ENCODE assay signal across 10 cellular contexts in the genomic region with DNA sequence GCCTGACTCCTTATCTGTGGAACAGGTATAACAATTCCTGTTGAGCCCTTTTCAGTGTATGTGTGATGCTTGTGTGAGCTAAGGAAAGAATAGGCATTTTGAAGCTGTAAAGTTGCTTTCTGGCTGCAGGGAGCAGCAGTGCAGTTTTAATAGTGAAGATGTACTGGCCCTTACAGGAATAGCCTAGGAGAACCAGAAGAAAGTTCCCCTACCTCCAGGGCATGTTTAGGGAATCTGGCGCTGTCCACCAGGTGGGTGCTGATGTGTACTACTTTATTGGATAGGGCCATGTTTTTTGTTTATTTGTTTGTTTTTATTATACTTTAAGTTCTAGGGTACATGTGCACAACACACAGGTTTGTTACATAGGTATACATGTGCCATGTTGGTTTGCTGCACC. TPM values are rescaled to one million over a fixed set of nuclear protein-coding genes. Genes with fewer than 3 reads are reported as not detected.
A peak's percentile ranks its signal among the peaks of the same experiment; 100 is the strongest.
DNase-seq lines count a peak whose midpoint lies in the region; TF ChIP-seq lines count a peak whose summit lies in the region.
"Had no signal": no experiment of that assay in that cellular context is flagged by ENCODE, and none has a peak within 500 bp of the region (broad histone marks: within the 10 kb centered on the region; RNA-seq: fewer than 3 reads in every experiment).

No MANE protein-coding gene starts in this region.

- H3K27ac ChIP-seq in dorsolateral prefrontal cortex (peak overlapping the region in 8 of 59 donors; percentile 1 to 52 (median 34)), esophagus muscularis mucosa (replicated peaks in 1 of 4) (no peak overlapping the region)

- H3K36me3 ChIP-seq in adipocyte (ENCODE audit: control insufficient read depth, insufficient read depth, low read length, severe bottlenecking): no peaks in the 10 kb centered on the region
- H3K36me3 ChIP-seq in esophagus muscularis mucosa: no peaks in the 10 kb centered on the region

- intact Hi-C loops in dorsolateral prefrontal cortex (cut with DNase I) (no loop called here), esophagus muscularis mucosa (cut with DNase I) (no loop called here)

- TF ChIP-seq POLR2A in esophagus muscularis mucosa (IDR thresholded peaks at IDR 0.05; ENCODE audit: low read depth): no peak

- H3K9ac ChIP-seq in adipocyte (ENCODE audit: low read length): no peak overlapping the region

- H3K4me1 ChIP-seq in adipocyte (ENCODE audit: control insufficient read depth, insufficient read depth, low read length) (peaks cover 18% of the 10 kb centered on the region), esophagus muscularis mucosa (peaks cover 6 to 59% (median 43%) of the 10 kb centered on the region in 4 donors)

- no peak overlapping the region for H3K4me3 ChIP-seq in HFF-Myc (replicated peaks; ENCODE audit: low read depth, low read length)
- H3K4me3 ChIP-seq in adipocyte (ENCODE audit: low read length): no peak overlapping the region
- H3K4me3 ChIP-seq in dorsolateral prefrontal cortex: no peak overlapping the region
- no peak overlapping the region for H3K4me3 ChIP-seq in esophagus muscularis mucosa

- TF ChIP-seq CTCF in HFF-Myc (IDR thresholded peaks at IDR 0.05; ENCODE audit: low read depth, low read length, missing control alignments) (no peak), dorsolateral prefrontal cortex (IDR thresholded peaks at IDR 0.05 in 54 of 56, conservative IDR thresholded peaks at IDR 0.05 in 2 of 56; ENCODE audit: low read depth in 1 of 56, partially characterized antibody in 56 of 56) (no peak), esophagus muscularis mucosa (IDR thresholded peaks at IDR 0.05) (no peak)

- no peak for TF ChIP-seq EP300 in esophagus muscularis mucosa (IDR thresholded peaks at IDR 0.05)

- no peaks in the 10 kb centered on the region for H3K27me3 ChIP-seq in adipocyte (replicated peaks; ENCODE audit: control insufficient read depth, insufficient read depth, low read length)
- H3K27me3 ChIP-seq in dorsolateral prefrontal cortex: no peaks in the 10 kb centered on the region
- H3K27me3 ChIP-seq in esophagus muscularis mucosa: no peaks in the 10 kb centered on the region

- DNase-seq in AG20443 (ENCODE audit: low spot score): peak; percentile 48
- peak; percentile 16 for DNase-seq in HFF-Myc (ENCODE audit: extremely low read depth, low read depth)
- peak; percentile 40 for DNase-seq in adipocyte (ENCODE audit: low read depth)
- peak; percentile 68 for DNase-seq in left kidney (ENCODE audit: low read depth, low spot score)
- DNase-seq in NCI-H146 (lab: John Stamatoyannopoulos, UW): no peak
- DNase-seq in activated effector memory CD4-positive, alpha-beta T cell treated with Interleukin-2 at 50 U/mL for 16 hours: no peak
- no peak for DNase-seq in dorsolateral prefrontal cortex
- no peak for DNase-seq in esophagus muscularis mucosa (ENCODE audit: extremely low spot score)
- DNase-seq: foreskin melanocyte, NCI-H1436 treated with DMSO at 0.1 percent for 48 hours had no signal

- H3K9me3 ChIP-seq in adipocyte (ENCODE audit: control insufficient read depth, low read length) (no peaks in the 10 kb centered on the region), esophagus muscularis mucosa (no peaks in the 10 kb centered on the region)

- WGBS in esophagus muscularis mucosa: 89% methylated on average over 1 of the region's 1 CpG

RNA-seq across cellular contexts. Expression of gene BMAL1, which starts 11.5 kb away (rescaled TPM):
- total RNA-seq in dorsolateral prefrontal cortex: 100 to 1,000 TPM in 9 of 120 experiments, 10 to 100 TPM in 111; 32.1 to 122 (median 72.5) TPM
- total RNA-seq in esophagus muscularis mucosa: 10 to 100 TPM; 31.1 to 36.4 (median 33.9) TPM

Comparison
In these comparisons a context has a peak if more than half of its experiments do, and no peak if none do; other contexts are left out.
1. DNase-seq: peak in AG20443 (single experiment), HFF-Myc (single experiment), adipocyte (single experiment) and left kidney (single experiment); none in NCI-H146 (single experiment), activated effector memory CD4-positive, alpha-beta T cell treated with Interleukin-2 at 50 U/mL for 16 hours (single experiment), dorsolateral prefrontal cortex (0 of 10) and esophagus muscularis mucosa (single experiment).